In genomic region chr9:107932601-107933000, GRCh38 we compare ENCODE assay signal across 18 cellular contexts.
DNase-seq lines count a peak whose midpoint lies in the region; ATAC-seq and TF ChIP-seq lines count a peak whose summit lies in the region.
"Had no signal": no experiment of that assay in that cellular context is flagged by ENCODE, and none has a peak within 500 bp of the region (broad histone marks: within the 10 kb centered on the region; RNA-seq: fewer than 3 reads in every experiment).

No MANE protein-coding gene starts in this region.

- TF ChIP-seq CTCF in astrocyte of the spinal cord (IDR thresholded peaks at IDR 0.05; ENCODE audit: low read depth, low read length), result no peak
- no peak for TF ChIP-seq CTCF in fibroblast of mammary gland (conservative IDR thresholded peaks at IDR 0.05; ENCODE audit: control insufficient read depth, insufficient read depth, low read depth, low read length)
- TF ChIP-seq CTCF in osteocyte (IDR thresholded peaks at IDR 0.05), result no peak

- no peak overlapping the region for H3K4me3 ChIP-seq in astrocyte of the spinal cord (ENCODE audit: low read depth, low read length)
- no peak overlapping the region for H3K4me3 ChIP-seq in fibroblast of mammary gland (ENCODE audit: control insufficient read depth, low read depth, low read length)
- H3K4me3 ChIP-seq: BLaER1 had no signal

- H3K27ac Mint-ChIP-seq in osteocyte (ENCODE audit: unreplicated experiment), result peak overlapping the region; percentile 23
- H3K27ac Mint-ChIP-seq in activated naive CD4-positive, alpha-beta T cell treated with anti-CD3 and anti-CD28 coated beads, Interleukin-2, amount 10 ng/mL, durations not matched to agents 7 days and 5 days, result no peak overlapping the region
- H3K27ac Mint-ChIP-seq: CD8-positive, alpha-beta T cell had no signal

- in situ Hi-C loops in astrocyte of the spinal cord (cut with HindIII; ENCODE audit: low sequenced_read_pairs), result no loop called here

- DNase-seq in GM03348 (ENCODE audit: low spot score), result peak; percentile 17
- peak; percentile 29 for DNase-seq in astrocyte of the spinal cord (ENCODE audit: low read depth, low spot score)
- DNase-seq in fibroblast of mammary gland (ENCODE audit: low read depth), result peak; percentile 10
- DNase-seq in osteocyte (ENCODE audit: extremely low spot score, unreplicated experiment), result no peak
- no peak for DNase-seq in activated naive CD4-positive, alpha-beta T cell treated with anti-CD3 and anti-CD28 coated beads, Interleukin-2, amount 10 ng/mL, durations not matched to agents 7 days and 5 days
- DNase-seq in stimulated activated CD4-positive, alpha-beta T cell treated with anti-CD3 and anti-CD28 coated beads, Interleukin-4, amount 100 ng/mL, for 24 hours, result no peak
- DNase-seq in NCI-H345 (lab: John Stamatoyannopoulos, UW), result no peak
- DNase-seq: CD8-positive, alpha-beta T cell; GOT3; Karpas-422; NCI-H1694; NCI-H2081; NCI-H2171; NCI-H446; NCI-H526; Right ventricle myocardium superior had no signal

- no peak overlapping the region for H3K4me3 Mint-ChIP-seq in osteocyte (ENCODE audit: unreplicated experiment)
- H3K4me3 Mint-ChIP-seq in activated naive CD4-positive, alpha-beta T cell treated with anti-CD3 and anti-CD28 coated beads, Interleukin-2, amount 10 ng/mL, durations not matched to agents 7 days and 5 days, result no peak overlapping the region
- H3K4me3 Mint-ChIP-seq: CD8-positive, alpha-beta T cell had no signal

- no peaks in the 10 kb centered on the region for H3K27me3 Mint-ChIP-seq in osteocyte (ENCODE audit: unreplicated experiment)
- H3K27me3 Mint-ChIP-seq in activated naive CD4-positive, alpha-beta T cell treated with anti-CD3 and anti-CD28 coated beads, Interleukin-2, amount 10 ng/mL, durations not matched to agents 7 days and 5 days, result no peaks in the 10 kb centered on the region

- no peak for ATAC-seq in GM19395 (IDR thresholded peaks at IDR 0.05; ENCODE audit: unreplicated experiment)
- ATAC-seq: CD8-positive, alpha-beta T cell had no signal

- CTCF ChIA-PET in activated naive CD4-positive, alpha-beta T cell treated with anti-CD3 and anti-CD28 coated beads, Interleukin-2, amount 10 ng/mL, durations not matched to agents 7 days and 5 days (lab: Charles Lee), result no interaction called here

- H3K9me3 Mint-ChIP-seq in osteocyte (ENCODE audit: unreplicated experiment), result no peaks in the 10 kb centered on the region
- H3K9me3 Mint-ChIP-seq in activated naive CD4-positive, alpha-beta T cell treated with anti-CD3 and anti-CD28 coated beads, Interleukin-2, amount 10 ng/mL, durations not matched to agents 7 days and 5 days, result no peaks in the 10 kb centered on the region

- H3K36me3 Mint-ChIP-seq in osteocyte (ENCODE audit: unreplicated experiment), result no peaks in the 10 kb centered on the region
- no peaks in the 10 kb centered on the region for H3K36me3 Mint-ChIP-seq in activated naive CD4-positive, alpha-beta T cell treated with anti-CD3 and anti-CD28 coated beads, Interleukin-2, amount 10 ng/mL, durations not matched to agents 7 days and 5 days
- H3K36me3 Mint-ChIP-seq: CD8-positive, alpha-beta T cell had no signal

- peaks cover 34% of the 10 kb centered on the region for H3K4me1 Mint-ChIP-seq in osteocyte (ENCODE audit: unreplicated experiment)
- no peaks in the 10 kb centered on the region for H3K4me1 Mint-ChIP-seq in activated naive CD4-positive, alpha-beta T cell treated with anti-CD3 and anti-CD28 coated beads, Interleukin-2, amount 10 ng/mL, durations not matched to agents 7 days and 5 days

Comparison
In these comparisons a context has a peak if more than half of its experiments do, and no peak if none do; other contexts are left out.
1. DNase-seq: peak in GM03348 (single experiment), astrocyte of the spinal cord (single experiment) and fibroblast of mammary gland (single experiment); none in osteocyte (single experiment), activated naive CD4-positive, alpha-beta T cell treated with anti-CD3 and anti-CD28 coated beads, Interleukin-2, amount 10 ng/mL, durations not matched to agents 7 days and 5 days (single experiment), stimulated activated CD4-positive, alpha-beta T cell treated with anti-CD3 and anti-CD28 coated beads, Interleukin-4, amount 100 ng/mL, for 24 hours (single experiment) and NCI-H345 (single experiment).